Comparison of ENCODE assay signal across 8 cellular contexts in genomic region chr13:50082426-50083283, GRCh38.
DNase-seq lines count a peak whose midpoint lies in the region; ATAC-seq and TF ChIP-seq lines count a peak whose summit lies in the region.

No MANE protein-coding gene starts in this region.

- peak; percentile 75 for ATAC-seq in GM19025 (IDR thresholded peaks at IDR 0.05; ENCODE audit: low read depth, unreplicated experiment)
- ATAC-seq in HG03280 (IDR thresholded peaks at IDR 0.05; ENCODE audit: unreplicated experiment): peak; percentile 46

- H3K9me3 ChIP-seq in liver (ENCODE audit: control insufficient read depth in 4 of 4, low read length in 3 of 4): no peaks in the 10 kb centered on the region

- peaks cover 0 to 31% (median 16%) of the 10 kb centered on the region in 4 donors for H3K4me1 ChIP-seq in liver (ENCODE audit: control insufficient read depth in 4 of 4, insufficient read depth in 4 of 4, low read length in 3 of 4)

- peak; percentile 47 for DNase-seq in AG20443 (ENCODE audit: low spot score)
- DNase-seq in NCI-H226: peak; percentile 77
- DNase-seq in activated CD4-positive, CD25-positive, alpha-beta regulatory T cell treated with anti-CD3 and anti-CD28 coated beads, Interleukin-2, amount 50 U/mL, for 72 hours: peak; percentile 70
- DNase-seq in stimulated activated CD4-positive, alpha-beta T cell treated with anti-CD3 and anti-CD28 coated beads, TNF-alpha, amount 100 ng/mL, for 48 hours (ENCODE audit: low read depth in 3 of 3): peak; percentile 62 to 63 (median 63)

- no peak for TF ChIP-seq CTCF in liver (IDR thresholded peaks at IDR 0.05; ENCODE audit: low read depth, low read length, missing input control)

- H3K27ac ChIP-seq in cingulate gyrus (ENCODE audit: low read depth, low read length) (peak overlapping the region; percentile 51), liver (ENCODE audit: low read depth in 1 of 2, low read length in 2 of 2) (peak overlapping the region; percentile 84 to 88)

- peak overlapping the region; percentile 57 to 75 for H3K9ac ChIP-seq in liver (ENCODE audit: low read depth in 1 of 2, low read length in 2 of 2)

- no peaks in the 10 kb centered on the region for H3K27me3 ChIP-seq in liver (ENCODE audit: control insufficient read depth in 4 of 4, insufficient read depth in 4 of 4, low read length in 3 of 4)

- TF ChIP-seq RAD21 in liver (IDR thresholded peaks at IDR 0.05): no peak

- WGBS in liver: 1% methylated on average over 28 of the region's 28 CpGs

- peak overlapping the region; percentile 52 to 93 (median 54) for H3K4me3 ChIP-seq in liver (ENCODE audit: low read depth in 1 of 3, low read length in 3 of 3)

- peaks cover 0 to 3% (median 0%) of the 10 kb centered on the region in 4 donors for H3K36me3 ChIP-seq in liver (ENCODE audit: control insufficient read depth in 4 of 4, insufficient read depth in 3 of 4, low read depth in 1 of 4, low read length in 3 of 4)

TF ChIP-seq in liver, 16 proteins besides CTCF, POLR2A, EP300 and RAD21:
- peak in 1 of 2 donors; percentile 35 for TF ChIP-seq RXRA (IDR thresholded peaks at IDR 0.05)
- TF ChIP-seq ZBTB33 (IDR thresholded peaks at IDR 0.05): peak; percentile 36
- no peak for TF ChIP-seq ATF3 (IDR thresholded peaks at IDR 0.05)
- peak; percentile 49 for TF ChIP-seq TAF1 (conservative IDR thresholded peaks at IDR 0.05)
- TF ChIP-seq MAX (IDR thresholded peaks at IDR 0.05): no peak
- TF ChIP-seq HNF4A (conservative IDR thresholded peaks at IDR 0.05): peak; percentile 38 to 47
- TF ChIP-seq REST (IDR thresholded peaks at IDR 0.05): peak; percentile 9
- TF ChIP-seq FOXA2 (IDR thresholded peaks at IDR 0.05): peak; percentile 58
- peak; percentile 58 for TF ChIP-seq YY1 (IDR thresholded peaks at IDR 0.05)
- TF ChIP-seq SP1 (IDR thresholded peaks at IDR 0.05): peak; percentile 85

Comparison
In these comparisons a context has a peak if more than half of its experiments do, and no peak if none do; other contexts are left out.
1. Peak in every context shown above with its lines: DNase-seq, ATAC-seq, H3K4me3 ChIP-seq and H3K27ac ChIP-seq.